ENCODE assay signal across 8 cellular contexts in genomic region chr11:326842-327580, GRCh38. TPM values are rescaled to one million over a fixed set of nuclear protein-coding genes. Genes with fewer than 3 reads are reported as not detected.
DNase-seq lines count a peak whose midpoint lies in the region; ATAC-seq, FAIRE-seq and TF ChIP-seq lines count a peak whose summit lies in the region.

No MANE protein-coding gene starts in this region.

- no peaks in the 10 kb centered on the region for H3K36me3 ChIP-seq in colonic mucosa

- H3K27ac ChIP-seq in colonic mucosa (peak overlapping the region; percentile 69), substantia nigra (ENCODE audit: low read depth, low read length, poor library complexity, severe bottlenecking) (peak overlapping the region; percentile 81)

- FAIRE-seq in GM18507 (lab: Jason Lieb, UNC): peak; percentile 98

- ATAC-seq in HG02870 (IDR thresholded peaks at IDR 0.05; ENCODE audit: unreplicated experiment) (peak; percentile 58), HG03025 (IDR thresholded peaks at IDR 0.05; ENCODE audit: low FRiP score, unreplicated experiment) (no peak)

- no peak for TF ChIP-seq CTCF in colonic mucosa (IDR thresholded peaks at IDR 0.05)

- H3K4me1 ChIP-seq in colonic mucosa: peaks cover 5% of the 10 kb centered on the region

- H3K9me3 ChIP-seq in colonic mucosa: no peaks in the 10 kb centered on the region

- H3K27me3 ChIP-seq in colonic mucosa: no peaks in the 10 kb centered on the region

- no peak overlapping the region for H3K4me3 ChIP-seq in colonic mucosa

- H3K9ac ChIP-seq in colonic mucosa (ENCODE audit: low read depth in 2 of 2, low read length in 2 of 2): peak overlapping the region; percentile 58 to 64

- DNase-seq in GM18507 (ENCODE audit: extremely low spot score, insufficient read length, low read depth) (peak; percentile 65), T-helper 1 cell (peak in 3 of 5 donors; percentile 47 to 79 (median 49)), colonic mucosa (peak; percentile 73), mesenteric fat pad (ENCODE audit: low spot score) (peak; percentile 94), substantia nigra (lab: John Stamatoyannopoulos, UW) (peak in 24 of 49 donors; percentile 29 to 73 (median 50)), NCI-H446 (lab: John Stamatoyannopoulos, UW) (no peak)

- intact Hi-C loops in colonic mucosa (cut with DNase I): no loop called here

RNA-seq across cellular contexts. Expression of gene IFITM3, which starts 6.4 kb away (rescaled TPM):
- total RNA-seq in colonic mucosa (100 to 1,000 TPM; 132 to 160 TPM), mesenteric fat pad (964 TPM)

RNA-seq across cellular contexts. Expression of gene IFITM1, which starts 13.2 kb away (rescaled TPM):
- total RNA-seq in colonic mucosa (100 to 1,000 TPM in 1 of 2 donors, 10 to 100 TPM in 1; 63.3 to 101 TPM), mesenteric fat pad (232 TPM)

RNA-seq across cellular contexts. Expression of gene IFITM2, which starts 19.4 kb away (rescaled TPM):
- total RNA-seq in colonic mucosa (100 to 1,000 TPM in 1 of 2 donors, 10 to 100 TPM in 1; 74.1 to 115 TPM), mesenteric fat pad (657 TPM)

RNA-seq across cellular contexts. Expression of gene IFITM5, which starts 27.7 kb away (rescaled TPM):
- total RNA-seq in colonic mucosa (not detected), mesenteric fat pad (not detected)

RNA-seq across cellular contexts. Expression of gene PGGHG, which starts 38.1 kb away (rescaled TPM):
- 10 to 100 TPM; 10.6 to 12.9 TPM for total RNA-seq in colonic mucosa
- 25.2 TPM for total RNA-seq in mesenteric fat pad

Comparison
In these comparisons a context has a peak if more than half of its experiments do, and no peak if none do; other contexts are left out.
1. DNase-seq: peak in GM18507 (single experiment), T-helper 1 cell (3 of 5), colonic mucosa (single experiment) and mesenteric fat pad (single experiment); none in NCI-H446 (0 of 2).